9 cellular contexts compared by ENCODE assay signal in the genomic region with DNA sequence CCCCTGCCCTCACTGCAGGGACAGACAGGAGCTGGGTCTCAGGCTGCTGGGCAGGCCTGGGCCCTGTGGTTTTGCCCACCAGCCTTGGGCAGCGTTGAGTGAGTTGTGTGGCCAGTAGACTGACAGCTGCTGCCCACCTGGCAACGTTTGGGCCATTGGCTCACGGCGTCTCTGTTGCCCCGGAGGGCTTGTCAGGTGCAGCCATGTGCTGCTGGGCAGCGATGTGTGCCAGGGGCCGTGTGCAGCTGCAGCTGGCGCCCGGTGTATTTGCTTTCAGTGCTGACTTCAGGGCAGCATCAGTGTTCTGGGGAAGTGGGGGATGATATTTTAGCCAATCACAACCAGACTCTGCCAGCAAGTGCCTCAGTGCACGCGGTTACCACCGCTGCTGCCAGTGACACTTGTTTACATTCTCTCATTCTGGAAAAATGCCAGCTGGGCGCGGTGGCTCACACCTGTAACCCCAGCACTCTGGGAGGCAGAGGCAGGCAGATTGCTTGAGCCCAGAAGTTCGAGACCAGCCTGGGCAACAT.
DNase-seq lines count a peak whose midpoint lies in the region; ATAC-seq lines count a peak whose summit lies in the region.
"Had no signal": no experiment of that assay in that cellular context is flagged by ENCODE, and none has a peak within 500 bp of the region (broad histone marks: within the 10 kb centered on the region; RNA-seq: fewer than 3 reads in every experiment).

No MANE protein-coding gene starts in this region.

- ATAC-seq in GM18520 (IDR thresholded peaks at IDR 0.05; ENCODE audit: unreplicated experiment), result no peak
- no peak for ATAC-seq in GM18870 (IDR thresholded peaks at IDR 0.05; ENCODE audit: unreplicated experiment)

- DNase-seq in activated T-cell treated with anti-CD3 and anti-CD28 coated beads, Interleukin-2, amount 50 U/mL, for 1 hour, result peak; percentile 43
- no peak for DNase-seq in activated T-cell treated with anti-CD3 and anti-CD28 coated beads, Interleukin-2, amount 50 U/mL, for 48 hours
- peak; percentile 93 for DNase-seq in NCI-H2081 treated with DMSO at 0.1 percent for 48 hours (lab: John Stamatoyannopoulos, UW)
- peak; percentile 27 for DNase-seq in activated gamma-delta T cell treated with anti-CD3 and anti-CD28 coated beads, Interleukin-2, amount 50 U/mL, for 16 hours (ENCODE audit: low read depth)
- DNase-seq in stimulated activated CD8-positive, alpha-beta memory T cell treated with anti-CD3 and anti-CD28 coated beads, Interleukin-4, amount 100 ng/mL, for 48 hours, result peak; percentile 45
- DNase-seq in NCI-H226, result no peak
- DNase-seq: kidney glomerular epithelial cell had no signal

Comparison
In these comparisons a context has a peak if more than half of its experiments do, and no peak if none do; other contexts are left out.
1. DNase-seq: peak in activated T-cell treated with anti-CD3 and anti-CD28 coated beads, Interleukin-2, amount 50 U/mL, for 1 hour (single experiment), NCI-H2081 treated with DMSO at 0.1 percent for 48 hours (single experiment), activated gamma-delta T cell treated with anti-CD3 and anti-CD28 coated beads, Interleukin-2, amount 50 U/mL, for 16 hours (single experiment) and stimulated activated CD8-positive, alpha-beta memory T cell treated with anti-CD3 and anti-CD28 coated beads, Interleukin-4, amount 100 ng/mL, for 48 hours (single experiment); none in activated T-cell treated with anti-CD3 and anti-CD28 coated beads, Interleukin-2, amount 50 U/mL, for 48 hours (0 of 2) and NCI-H226 (single experiment).